8 cellular contexts compared by ENCODE assay signal in the genomic region with DNA sequence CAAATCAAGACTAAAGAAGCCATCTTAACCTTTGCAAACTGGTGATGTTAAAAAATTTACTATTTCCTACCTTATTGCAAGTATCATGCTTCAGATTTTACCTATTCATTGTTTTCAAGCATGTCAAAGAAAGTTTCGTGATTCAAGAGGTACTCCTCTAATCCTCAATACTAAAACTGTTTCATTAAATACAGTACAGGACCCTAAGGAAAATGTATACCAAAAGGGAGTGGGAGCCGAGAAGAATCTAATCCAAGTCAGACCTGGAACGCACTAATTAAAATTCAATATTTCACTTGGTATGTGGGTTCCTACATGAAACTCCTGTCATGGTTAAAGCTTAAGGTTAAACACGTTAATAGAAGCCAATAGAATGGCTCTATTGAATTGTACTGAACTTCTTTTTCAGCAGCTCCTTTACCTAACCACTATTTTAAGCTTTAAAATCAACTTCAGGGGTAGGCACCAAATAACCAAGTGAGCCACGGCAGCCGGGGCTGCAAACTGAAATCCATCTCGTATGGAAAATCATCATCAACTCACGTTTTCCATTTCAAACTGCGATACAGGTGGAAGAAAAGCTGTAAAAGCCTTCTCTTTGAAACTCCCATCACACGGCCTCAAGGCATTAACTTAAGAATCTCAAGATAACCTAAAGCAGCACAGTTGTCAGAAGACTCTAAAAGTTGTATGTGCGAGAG.
DNase-seq lines count a peak whose midpoint lies in the region; ATAC-seq lines count a peak whose summit lies in the region.

No MANE protein-coding gene starts in this region.

- H3K36me3 Mint-ChIP-seq in T-helper 1 cell treated with Interleukin-12 subunit alpha and Interleukin-12 subunit beta and Interleukin-4 antibody, amounts not matched to agents 30 μg/mL and 1 μg/mL, for 36 hours (ENCODE audit: low read depth) = peaks cover 8% of the 10 kb centered on the region
- H3K36me3 Mint-ChIP-seq in naive thymus-derived CD4-positive, alpha-beta T cell = peaks cover 0 to 7% (median 0%) of the 10 kb centered on the region in 5 donors

- peaks cover 4% of the 10 kb centered on the region for H3K27me3 Mint-ChIP-seq in T-helper 1 cell treated with Interleukin-12 subunit alpha and Interleukin-12 subunit beta and Interleukin-4 antibody, amounts not matched to agents 30 μg/mL and 1 μg/mL, for 36 hours (ENCODE audit: low read depth)
- H3K27me3 Mint-ChIP-seq in naive thymus-derived CD4-positive, alpha-beta T cell = peaks cover 0 to 6% (median 0%) of the 10 kb centered on the region in 5 donors

- H3K9me3 Mint-ChIP-seq in T-helper 1 cell treated with Interleukin-12 subunit alpha and Interleukin-12 subunit beta and Interleukin-4 antibody, amounts not matched to agents 30 μg/mL and 1 μg/mL, for 36 hours = no peaks in the 10 kb centered on the region
- peaks cover 0 to 3% (median 0%) of the 10 kb centered on the region in 11 donors for H3K9me3 Mint-ChIP-seq in naive thymus-derived CD4-positive, alpha-beta T cell

- peaks cover 38% of the 10 kb centered on the region for H3K4me1 Mint-ChIP-seq in T-helper 1 cell treated with Interleukin-12 subunit alpha and Interleukin-12 subunit beta and Interleukin-4 antibody, amounts not matched to agents 30 μg/mL and 1 μg/mL, for 36 hours (ENCODE audit: low read depth)
- H3K4me1 Mint-ChIP-seq in naive thymus-derived CD4-positive, alpha-beta T cell = peaks cover 12 to 42% (median 13%) of the 10 kb centered on the region in 7 donors

- H3K27ac Mint-ChIP-seq in T-helper 1 cell treated with Interleukin-12 subunit alpha and Interleukin-12 subunit beta and Interleukin-4 antibody, amounts not matched to agents 30 μg/mL and 1 μg/mL, for 36 hours = peak overlapping the region; percentile 93
- H3K27ac Mint-ChIP-seq in naive thymus-derived CD4-positive, alpha-beta T cell = peak overlapping the region; percentile 72 to 96 (median 83)

- H3K4me3 Mint-ChIP-seq in T-helper 1 cell treated with Interleukin-12 subunit alpha and Interleukin-12 subunit beta and Interleukin-4 antibody, amounts not matched to agents 30 μg/mL and 1 μg/mL, for 36 hours = peak overlapping the region; percentile 89
- peak overlapping the region; percentile 90 to 96 (median 93) for H3K4me3 Mint-ChIP-seq in naive thymus-derived CD4-positive, alpha-beta T cell

- CTCF ChIA-PET in naive thymus-derived CD4-positive, alpha-beta T cell (lab: Charles Lee) = no interaction called here

- H3K9me3 ChIP-seq in naive thymus-derived CD4-positive, alpha-beta T cell (ENCODE audit: control insufficient read depth in 2 of 3, low read length in 3 of 3) = no peaks in the 10 kb centered on the region

- intact Hi-C loops in naive thymus-derived CD4-positive, alpha-beta T cell (cut with micrococcal nuclease) = loop anchor here (1.0 to 5.0 kb wide), 10 partner anchors 11 to 1297 kb away; a partner anchor contains a TSS

- no peak for ATAC-seq in naive thymus-derived CD4-positive, alpha-beta T cell
- ATAC-seq in HG03460 (IDR thresholded peaks at IDR 0.05; ENCODE audit: unreplicated experiment) = no peak

- DNase-seq in activated CD8-positive, alpha-beta memory T cell treated with anti-CD3 and anti-CD28 coated beads, Interleukin-2, amount 50 U/mL, for 4 hours = peak; percentile 48
- DNase-seq in activated CD8-positive, alpha-beta memory T cell treated with anti-CD3 and anti-CD28 coated beads, Interleukin-2, amount 50 U/mL, for 48 hours = no peak
- DNase-seq in dermis blood vessel endothelial cell (peak; percentile 37), hippocampal formation (lab: John Stamatoyannopoulos, UW) (no peak), islet precursor cell (no peak)
- peak in 4 of 9 donors; percentile 5 to 20 (median 15) for DNase-seq in naive thymus-derived CD4-positive, alpha-beta T cell

- H3K27me3 ChIP-seq in naive thymus-derived CD4-positive, alpha-beta T cell (ENCODE audit: control insufficient read depth in 2 of 2, insufficient read depth in 2 of 2, low read length in 2 of 2) = no peaks in the 10 kb centered on the region

- peaks cover 5 to 34% of the 10 kb centered on the region in 2 donors for H3K4me1 ChIP-seq in naive thymus-derived CD4-positive, alpha-beta T cell (ENCODE audit: control insufficient read depth in 2 of 2, insufficient read depth in 2 of 2, low read length in 2 of 2)

- peak overlapping the region; percentile 64 for H3K27ac ChIP-seq in naive thymus-derived CD4-positive, alpha-beta T cell (ENCODE audit: low read depth, low read length)

- peaks cover 0 to 4% (median 0%) of the 10 kb centered on the region in 3 experiments for H3K36me3 ChIP-seq in naive thymus-derived CD4-positive, alpha-beta T cell (ENCODE audit: control insufficient read depth in 2 of 3, insufficient read depth in 3 of 3, low read length in 3 of 3)

- POLR2A ChIA-PET in naive thymus-derived CD4-positive, alpha-beta T cell (lab: Charles Lee) = interaction anchor here (0.5 to 1.1 kb wide), 3 partner anchors 9 to 1080 kb away, joined by 3 to 5 read pairs (median 3); no protein-coding TSS in a partner anchor

- peak overlapping the region; percentile 75 for H3K4me3 ChIP-seq in naive thymus-derived CD4-positive, alpha-beta T cell (ENCODE audit: low read length)

Comparison
In these comparisons a context has a peak if more than half of its experiments do, and no peak if none do; other contexts are left out.
1. DNase-seq: peak in activated CD8-positive, alpha-beta memory T cell treated with anti-CD3 and anti-CD28 coated beads, Interleukin-2, amount 50 U/mL, for 4 hours (single experiment) and dermis blood vessel endothelial cell (single experiment); none in activated CD8-positive, alpha-beta memory T cell treated with anti-CD3 and anti-CD28 coated beads, Interleukin-2, amount 50 U/mL, for 48 hours (single experiment), hippocampal formation (0 of 2) and islet precursor cell (single experiment).